3 cellular contexts compared by ENCODE assay signal in the genomic region with DNA sequence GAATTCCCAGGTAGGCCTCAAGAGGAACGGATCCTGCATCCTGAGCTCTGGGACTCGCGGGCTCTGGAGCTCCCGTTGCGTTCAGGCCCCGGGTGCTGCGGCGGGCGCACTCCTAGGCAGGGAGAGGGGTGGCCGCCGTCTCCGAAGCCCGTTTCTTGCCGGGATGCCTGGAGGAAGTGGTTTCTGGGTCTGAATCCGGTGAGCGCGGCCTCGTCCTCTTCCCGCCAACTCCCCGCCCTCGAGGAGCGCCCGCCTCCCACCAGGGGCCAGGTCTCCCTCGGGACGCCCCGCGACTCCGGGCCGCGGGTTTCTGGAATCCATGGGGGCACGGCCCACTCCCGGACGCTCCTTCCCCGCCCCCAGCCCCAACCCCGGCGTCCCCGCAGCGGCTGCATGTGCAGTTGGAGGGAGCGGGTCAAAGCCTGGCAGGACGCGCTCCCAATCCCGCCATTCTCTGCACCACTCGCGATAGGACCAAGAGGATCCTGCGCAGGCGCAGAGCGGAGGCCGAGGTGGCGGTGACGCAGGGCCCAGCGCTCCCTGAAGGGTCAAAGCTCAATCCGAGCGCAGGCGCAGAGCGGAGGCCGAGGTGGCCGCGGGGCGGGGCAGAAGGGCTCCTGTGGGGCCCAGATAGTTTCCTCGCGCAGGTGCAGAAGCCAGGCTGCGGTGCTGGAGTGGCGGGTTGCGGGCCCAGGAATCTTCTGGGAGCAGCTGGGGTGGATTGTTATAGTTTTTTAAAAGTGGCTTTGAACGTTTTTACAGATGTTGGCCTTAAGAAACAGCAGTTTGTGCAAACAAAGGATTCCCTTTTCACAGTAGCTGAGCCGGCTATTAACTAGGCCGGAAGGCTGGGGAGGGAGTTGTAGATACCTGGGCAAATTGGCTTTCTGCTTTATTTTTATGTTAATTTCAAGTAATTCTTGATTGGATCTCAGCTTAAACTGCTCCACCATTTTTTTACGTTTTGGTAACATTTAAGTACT.
TF ChIP-seq lines count a peak whose summit lies in the region.

No MANE protein-coding gene starts in this region.

TF ChIP-seq in SK-N-SH, 30 proteins besides CTCF, POLR2A, EP300 and RAD21 (continues in another document):
- TF ChIP-seq FOXJ3 (CRISPR knock-in tag; IDR thresholded peaks at IDR 0.05), result no peak
- TF ChIP-seq, protein P1, sequence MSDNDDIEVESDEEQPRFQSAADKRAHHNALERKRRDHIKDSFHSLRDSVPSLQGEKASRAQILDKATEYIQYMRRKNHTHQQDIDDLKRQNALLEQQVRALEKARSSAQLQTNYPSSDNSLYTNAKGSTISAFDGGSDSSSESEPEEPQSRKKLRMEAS (IDR thresholded peaks at IDR 0.05; ENCODE audit: low read depth), result no peak
- no peak for TF ChIP-seq RFX5 (IDR thresholded peaks at IDR 0.05; ENCODE audit: low read length)
- TF ChIP-seq RXRA (IDR thresholded peaks at IDR 0.05; ENCODE audit: borderline replicate concordance, low read depth), result no peak
- TF ChIP-seq TAF1 (IDR thresholded peaks at IDR 0.05; ENCODE audit: borderline replicate concordance, low read depth, low read length), result no peak
- no peak for TF ChIP-seq JUND (IDR thresholded peaks at IDR 0.05)
- TF ChIP-seq, protein P2, sequence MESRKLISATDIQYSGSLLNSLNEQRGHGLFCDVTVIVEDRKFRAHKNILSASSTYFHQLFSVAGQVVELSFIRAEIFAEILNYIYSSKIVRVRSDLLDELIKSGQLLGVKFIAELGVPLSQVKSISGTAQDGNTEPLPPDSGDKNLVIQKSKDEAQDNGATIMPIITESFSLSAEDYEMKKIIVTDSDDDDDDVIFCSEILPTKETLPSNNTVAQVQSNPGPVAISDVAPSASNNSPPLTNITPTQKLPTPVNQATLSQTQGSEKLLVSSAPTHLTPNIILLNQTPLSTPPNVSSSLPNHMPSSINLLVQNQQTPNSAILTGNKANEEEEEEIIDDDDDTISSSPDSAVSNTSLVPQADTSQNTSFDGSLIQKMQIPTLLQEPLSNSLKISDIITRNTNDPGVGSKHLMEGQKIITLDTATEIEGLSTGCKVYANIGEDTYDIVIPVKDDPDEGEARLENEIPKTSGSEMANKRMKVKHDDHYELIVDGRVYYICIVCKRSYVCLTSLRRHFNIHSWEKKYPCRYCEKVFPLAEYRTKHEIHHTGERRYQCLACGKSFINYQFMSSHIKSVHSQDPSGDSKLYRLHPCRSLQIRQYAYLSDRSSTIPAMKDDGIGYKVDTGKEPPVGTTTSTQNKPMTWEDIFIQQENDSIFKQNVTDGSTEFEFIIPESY (IDR thresholded peaks at IDR 0.05; ENCODE audit: borderline replicate concordance, low read depth), result no peak
- TF ChIP-seq YY1 (IDR thresholded peaks at IDR 0.05; ENCODE audit: low read depth), result no peak
- no peak for TF ChIP-seq CHD2 (IDR thresholded peaks at IDR 0.05; ENCODE audit: low read length, partially characterized antibody)
- no peak for TF ChIP-seq SMC3 (IDR thresholded peaks at IDR 0.05; ENCODE audit: low read depth, low read length)
- TF ChIP-seq, protein P3, sequence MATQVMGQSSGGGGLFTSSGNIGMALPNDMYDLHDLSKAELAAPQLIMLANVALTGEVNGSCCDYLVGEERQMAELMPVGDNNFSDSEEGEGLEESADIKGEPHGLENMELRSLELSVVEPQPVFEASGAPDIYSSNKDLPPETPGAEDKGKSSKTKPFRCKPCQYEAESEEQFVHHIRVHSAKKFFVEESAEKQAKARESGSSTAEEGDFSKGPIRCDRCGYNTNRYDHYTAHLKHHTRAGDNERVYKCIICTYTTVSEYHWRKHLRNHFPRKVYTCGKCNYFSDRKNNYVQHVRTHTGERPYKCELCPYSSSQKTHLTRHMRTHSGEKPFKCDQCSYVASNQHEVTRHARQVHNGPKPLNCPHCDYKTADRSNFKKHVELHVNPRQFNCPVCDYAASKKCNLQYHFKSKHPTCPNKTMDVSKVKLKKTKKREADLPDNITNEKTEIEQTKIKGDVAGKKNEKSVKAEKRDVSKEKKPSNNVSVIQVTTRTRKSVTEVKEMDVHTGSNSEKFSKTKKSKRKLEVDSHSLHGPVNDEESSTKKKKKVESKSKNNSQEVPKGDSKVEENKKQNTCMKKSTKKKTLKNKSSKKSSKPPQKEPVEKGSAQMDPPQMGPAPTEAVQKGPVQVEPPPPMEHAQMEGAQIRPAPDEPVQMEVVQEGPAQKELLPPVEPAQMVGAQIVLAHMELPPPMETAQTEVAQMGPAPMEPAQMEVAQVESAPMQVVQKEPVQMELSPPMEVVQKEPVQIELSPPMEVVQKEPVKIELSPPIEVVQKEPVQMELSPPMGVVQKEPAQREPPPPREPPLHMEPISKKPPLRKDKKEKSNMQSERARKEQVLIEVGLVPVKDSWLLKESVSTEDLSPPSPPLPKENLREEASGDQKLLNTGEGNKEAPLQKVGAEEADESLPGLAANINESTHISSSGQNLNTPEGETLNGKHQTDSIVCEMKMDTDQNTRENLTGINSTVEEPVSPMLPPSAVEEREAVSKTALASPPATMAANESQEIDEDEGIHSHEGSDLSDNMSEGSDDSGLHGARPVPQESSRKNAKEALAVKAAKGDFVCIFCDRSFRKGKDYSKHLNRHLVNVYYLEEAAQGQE (IDR thresholded peaks at IDR 0.05; ENCODE audit: low read depth, low read length), result no peak

TF ChIP-seq in SK-N-SH treated with all-trans-retinoic acid at 6 μM for 48 hours, 23 proteins besides CTCF, POLR2A, EP300 and RAD21 (continued from another document):
- TF ChIP-seq ZNF70 (CRISPR knock-in tag; IDR thresholded peaks at IDR 0.05) (no peak), GLIS3 (CRISPR knock-in tag; IDR thresholded peaks at IDR 0.05) (no peak)
TF ChIP-seq in SK-N-SH treated with all-trans-retinoic acid at 6 μM for 48 hours: peak in this region for 0.

TF ChIP-seq in H1, 55 proteins besides CTCF, POLR2A, EP300 and RAD21:
- no peak for TF ChIP-seq RNF2 (IDR thresholded peaks at IDR 0.05; ENCODE audit: borderline replicate concordance, low read depth, low read length, missing control alignments, poor library complexity, severe bottlenecking)
- TF ChIP-seq JUND (IDR thresholded peaks at IDR 0.05; ENCODE audit: low read length), result no peak
- TF ChIP-seq MAFK (IDR thresholded peaks at IDR 0.05; ENCODE audit: low read depth, low read length), result no peak
- no peak for TF ChIP-seq SIX5 (IDR thresholded peaks at IDR 0.05; ENCODE audit: low read depth, low read length)
- TF ChIP-seq NANOG (IDR thresholded peaks at IDR 0.05; ENCODE audit: insufficient read depth, low read depth, low read length, poor library complexity, severe bottlenecking), result no peak
- TF ChIP-seq, protein P4, sequence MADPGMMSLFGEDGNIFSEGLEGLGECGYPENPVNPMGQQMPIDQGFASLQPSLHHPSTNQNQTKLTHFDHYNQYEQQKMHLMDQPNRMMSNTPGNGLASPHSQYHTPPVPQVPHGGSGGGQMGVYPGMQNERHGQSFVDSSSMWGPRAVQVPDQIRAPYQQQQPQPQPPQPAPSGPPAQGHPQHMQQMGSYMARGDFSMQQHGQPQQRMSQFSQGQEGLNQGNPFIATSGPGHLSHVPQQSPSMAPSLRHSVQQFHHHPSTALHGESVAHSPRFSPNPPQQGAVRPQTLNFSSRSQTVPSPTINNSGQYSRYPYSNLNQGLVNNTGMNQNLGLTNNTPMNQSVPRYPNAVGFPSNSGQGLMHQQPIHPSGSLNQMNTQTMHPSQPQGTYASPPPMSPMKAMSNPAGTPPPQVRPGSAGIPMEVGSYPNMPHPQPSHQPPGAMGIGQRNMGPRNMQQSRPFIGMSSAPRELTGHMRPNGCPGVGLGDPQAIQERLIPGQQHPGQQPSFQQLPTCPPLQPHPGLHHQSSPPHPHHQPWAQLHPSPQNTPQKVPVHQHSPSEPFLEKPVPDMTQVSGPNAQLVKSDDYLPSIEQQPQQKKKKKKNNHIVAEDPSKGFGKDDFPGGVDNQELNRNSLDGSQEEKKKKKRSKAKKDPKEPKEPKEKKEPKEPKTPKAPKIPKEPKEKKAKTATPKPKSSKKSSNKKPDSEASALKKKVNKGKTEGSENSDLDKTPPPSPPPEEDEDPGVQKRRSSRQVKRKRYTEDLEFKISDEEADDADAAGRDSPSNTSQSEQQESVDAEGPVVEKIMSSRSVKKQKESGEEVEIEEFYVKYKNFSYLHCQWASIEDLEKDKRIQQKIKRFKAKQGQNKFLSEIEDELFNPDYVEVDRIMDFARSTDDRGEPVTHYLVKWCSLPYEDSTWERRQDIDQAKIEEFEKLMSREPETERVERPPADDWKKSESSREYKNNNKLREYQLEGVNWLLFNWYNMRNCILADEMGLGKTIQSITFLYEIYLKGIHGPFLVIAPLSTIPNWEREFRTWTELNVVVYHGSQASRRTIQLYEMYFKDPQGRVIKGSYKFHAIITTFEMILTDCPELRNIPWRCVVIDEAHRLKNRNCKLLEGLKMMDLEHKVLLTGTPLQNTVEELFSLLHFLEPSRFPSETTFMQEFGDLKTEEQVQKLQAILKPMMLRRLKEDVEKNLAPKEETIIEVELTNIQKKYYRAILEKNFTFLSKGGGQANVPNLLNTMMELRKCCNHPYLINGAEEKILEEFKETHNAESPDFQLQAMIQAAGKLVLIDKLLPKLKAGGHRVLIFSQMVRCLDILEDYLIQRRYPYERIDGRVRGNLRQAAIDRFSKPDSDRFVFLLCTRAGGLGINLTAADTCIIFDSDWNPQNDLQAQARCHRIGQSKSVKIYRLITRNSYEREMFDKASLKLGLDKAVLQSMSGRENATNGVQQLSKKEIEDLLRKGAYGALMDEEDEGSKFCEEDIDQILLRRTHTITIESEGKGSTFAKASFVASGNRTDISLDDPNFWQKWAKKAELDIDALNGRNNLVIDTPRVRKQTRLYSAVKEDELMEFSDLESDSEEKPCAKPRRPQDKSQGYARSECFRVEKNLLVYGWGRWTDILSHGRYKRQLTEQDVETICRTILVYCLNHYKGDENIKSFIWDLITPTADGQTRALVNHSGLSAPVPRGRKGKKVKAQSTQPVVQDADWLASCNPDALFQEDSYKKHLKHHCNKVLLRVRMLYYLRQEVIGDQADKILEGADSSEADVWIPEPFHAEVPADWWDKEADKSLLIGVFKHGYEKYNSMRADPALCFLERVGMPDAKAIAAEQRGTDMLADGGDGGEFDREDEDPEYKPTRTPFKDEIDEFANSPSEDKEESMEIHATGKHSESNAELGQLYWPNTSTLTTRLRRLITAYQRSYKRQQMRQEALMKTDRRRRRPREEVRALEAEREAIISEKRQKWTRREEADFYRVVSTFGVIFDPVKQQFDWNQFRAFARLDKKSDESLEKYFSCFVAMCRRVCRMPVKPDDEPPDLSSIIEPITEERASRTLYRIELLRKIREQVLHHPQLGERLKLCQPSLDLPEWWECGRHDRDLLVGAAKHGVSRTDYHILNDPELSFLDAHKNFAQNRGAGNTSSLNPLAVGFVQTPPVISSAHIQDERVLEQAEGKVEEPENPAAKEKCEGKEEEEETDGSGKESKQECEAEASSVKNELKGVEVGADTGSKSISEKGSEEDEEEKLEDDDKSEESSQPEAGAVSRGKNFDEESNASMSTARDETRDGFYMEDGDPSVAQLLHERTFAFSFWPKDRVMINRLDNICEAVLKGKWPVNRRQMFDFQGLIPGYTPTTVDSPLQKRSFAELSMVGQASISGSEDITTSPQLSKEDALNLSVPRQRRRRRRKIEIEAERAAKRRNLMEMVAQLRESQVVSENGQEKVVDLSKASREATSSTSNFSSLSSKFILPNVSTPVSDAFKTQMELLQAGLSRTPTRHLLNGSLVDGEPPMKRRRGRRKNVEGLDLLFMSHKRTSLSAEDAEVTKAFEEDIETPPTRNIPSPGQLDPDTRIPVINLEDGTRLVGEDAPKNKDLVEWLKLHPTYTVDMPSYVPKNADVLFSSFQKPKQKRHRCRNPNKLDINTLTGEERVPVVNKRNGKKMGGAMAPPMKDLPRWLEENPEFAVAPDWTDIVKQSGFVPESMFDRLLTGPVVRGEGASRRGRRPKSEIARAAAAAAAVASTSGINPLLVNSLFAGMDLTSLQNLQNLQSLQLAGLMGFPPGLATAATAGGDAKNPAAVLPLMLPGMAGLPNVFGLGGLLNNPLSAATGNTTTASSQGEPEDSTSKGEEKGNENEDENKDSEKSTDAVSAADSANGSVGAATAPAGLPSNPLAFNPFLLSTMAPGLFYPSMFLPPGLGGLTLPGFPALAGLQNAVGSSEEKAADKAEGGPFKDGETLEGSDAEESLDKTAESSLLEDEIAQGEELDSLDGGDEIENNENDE (IDR thresholded peaks at IDR 0.05; ENCODE audit: insufficient replicate concordance, low read length), result no peak
- TF ChIP-seq SUZ12 (IDR thresholded peaks at IDR 0.05; ENCODE audit: low read length), result no peak
- TF ChIP-seq, protein P5, sequence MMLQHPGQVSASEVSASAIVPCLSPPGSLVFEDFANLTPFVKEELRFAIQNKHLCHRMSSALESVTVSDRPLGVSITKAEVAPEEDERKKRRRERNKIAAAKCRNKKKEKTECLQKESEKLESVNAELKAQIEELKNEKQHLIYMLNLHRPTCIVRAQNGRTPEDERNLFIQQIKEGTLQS (IDR thresholded peaks at IDR 0.05; ENCODE audit: insufficient read depth, low read depth, low read length), result no peak
- no peak for TF ChIP-seq SP1 (IDR thresholded peaks at IDR 0.05; ENCODE audit: low read depth, low read length)
- TF ChIP-seq JUN (IDR thresholded peaks at IDR 0.05; ENCODE audit: low read depth, low read length), result no peak
- no peak for TF ChIP-seq TBP (IDR thresholded peaks at IDR 0.05; ENCODE audit: low read depth, low read length)
- TF ChIP-seq ZNF274 (IDR thresholded peaks at IDR 0.05; ENCODE audit: borderline replicate concordance, extremely low read depth, low read length), result no peak
- no peak for TF ChIP-seq CEBPB (IDR thresholded peaks at IDR 0.05; ENCODE audit: low read depth, low read length)
- no peak for TF ChIP-seq BCL11A (IDR thresholded peaks at IDR 0.05; ENCODE audit: low read depth in 2 of 2, low read length in 2 of 2)
- TF ChIP-seq NRF1 (IDR thresholded peaks at IDR 0.05; ENCODE audit: low read depth, low read length), result peak; percentile 9; the same call in 1 of the 2 replicates
- TF ChIP-seq TAF7 (optimal IDR thresholded peaks at IDR 0.05; ENCODE audit: borderline replicate concordance, low read depth, low read length), result no peak
- TF ChIP-seq, protein P6, sequence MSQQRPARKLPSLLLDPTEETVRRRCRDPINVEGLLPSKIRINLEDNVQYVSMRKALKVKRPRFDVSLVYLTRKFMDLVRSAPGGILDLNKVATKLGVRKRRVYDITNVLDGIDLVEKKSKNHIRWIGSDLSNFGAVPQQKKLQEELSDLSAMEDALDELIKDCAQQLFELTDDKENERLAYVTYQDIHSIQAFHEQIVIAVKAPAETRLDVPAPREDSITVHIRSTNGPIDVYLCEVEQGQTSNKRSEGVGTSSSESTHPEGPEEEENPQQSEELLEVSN (IDR thresholded peaks at IDR 0.05), result peak; percentile 82
- no peak for TF ChIP-seq SRF (IDR thresholded peaks at IDR 0.05; ENCODE audit: low read depth, low read length)
